Comparison of ENCODE assay signal across 14 cellular contexts in the genomic region with DNA sequence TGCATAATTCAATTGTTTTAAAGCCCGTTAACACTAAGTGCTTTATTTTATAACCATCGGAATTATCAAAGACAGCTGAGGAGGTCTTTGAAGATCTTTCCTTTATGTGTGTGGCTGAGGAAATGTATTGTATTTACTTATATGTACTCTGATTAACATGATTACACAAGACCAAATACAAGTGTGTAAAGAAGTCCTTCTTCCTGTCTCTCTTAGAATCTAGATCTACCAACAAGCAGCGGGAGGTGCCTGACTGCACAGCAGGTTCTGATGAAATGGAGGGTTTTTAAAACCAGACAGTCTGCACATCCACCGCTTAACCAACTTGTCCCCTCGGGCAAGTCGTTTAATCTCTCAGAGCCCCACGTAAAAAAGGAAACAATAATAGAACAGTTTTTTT.
DNase-seq lines count a peak whose midpoint lies in the region; TF ChIP-seq lines count a peak whose summit lies in the region.
"Had no signal": no experiment of that assay in that cellular context is flagged by ENCODE, and none has a peak within 500 bp of the region (broad histone marks: within the 10 kb centered on the region; RNA-seq: fewer than 3 reads in every experiment).

No MANE protein-coding gene starts in this region.

- intact Hi-C loops in tibial artery (cut with DNase I; ENCODE audit: low total_unique reads) = no loop called here

- DNase-seq in NCI-H82 (lab: John Stamatoyannopoulos, UW) (peak; percentile 9), NCI-H82 treated with DMSO at 0.1 percent for 48 hours (lab: John Stamatoyannopoulos, UW; ENCODE audit: unreplicated experiment) (no peak), NCI-H146 (lab: John Stamatoyannopoulos, UW) (peak; percentile 96), SK-N-MC (ENCODE audit: low read depth, low spot score) (peak; percentile 85), renal cortical epithelial cell (ENCODE audit: low read depth) (peak; percentile 7), tibial artery (no peak)
- no peak for DNase-seq in stimulated activated CD4-positive, alpha-beta T cell treated with anti-CD3 and anti-CD28 coated beads, Interleukin-4, amount 100 ng/mL, for 1 hour
- DNase-seq in stimulated activated naive CD4-positive, alpha-beta T cell (lab: John Stamatoyannopoulos, UW) = no peak
- DNase-seq: CD4-positive, alpha-beta T cell; DMS79 treated with DMSO at 0.1 percent for 48 hours; GF-D8; GOT3; KG1; NCI-H2029 had no signal

- H3K4me3 ChIP-seq in SK-N-MC (peak overlapping the region; percentile 33; the same call in 1 of the 2 replicates), tibial artery (no peak overlapping the region)

- H3K27ac ChIP-seq in SK-N-MC (no peak overlapping the region), tibial artery (no peak overlapping the region)

- H3K4me1 ChIP-seq in tibial artery = no peaks in the 10 kb centered on the region

- no peak overlapping the region for H3K9ac ChIP-seq in SK-N-MC (ENCODE audit: insufficient read length)

- no peaks in the 10 kb centered on the region for H3K9me3 ChIP-seq in SK-N-MC (ENCODE audit: low read depth, low read length)
- H3K9me3 ChIP-seq in tibial artery = no peaks in the 10 kb centered on the region

- TF ChIP-seq CTCF in tibial artery (IDR thresholded peaks at IDR 0.05) = no peak

- no peaks in the 10 kb centered on the region for H3K36me3 ChIP-seq in SK-N-MC (ENCODE audit: insufficient read depth, low read length)
- H3K36me3 ChIP-seq in tibial artery = no peaks in the 10 kb centered on the region

- no peaks in the 10 kb centered on the region for H3K27me3 ChIP-seq in tibial artery

Comparison
In these comparisons a context has a peak if more than half of its experiments do, and no peak if none do; other contexts are left out.
1. DNase-seq: peak in NCI-H82 (single experiment), NCI-H146 (single experiment), SK-N-MC (single experiment) and renal cortical epithelial cell (single experiment); none in NCI-H82 treated with DMSO at 0.1 percent for 48 hours (single experiment), stimulated activated CD4-positive, alpha-beta T cell treated with anti-CD3 and anti-CD28 coated beads, Interleukin-4, amount 100 ng/mL, for 1 hour (single experiment), tibial artery (0 of 2) and stimulated activated naive CD4-positive, alpha-beta T cell (0 of 6).